8 cellular contexts compared by ENCODE assay signal in the genomic region with DNA sequence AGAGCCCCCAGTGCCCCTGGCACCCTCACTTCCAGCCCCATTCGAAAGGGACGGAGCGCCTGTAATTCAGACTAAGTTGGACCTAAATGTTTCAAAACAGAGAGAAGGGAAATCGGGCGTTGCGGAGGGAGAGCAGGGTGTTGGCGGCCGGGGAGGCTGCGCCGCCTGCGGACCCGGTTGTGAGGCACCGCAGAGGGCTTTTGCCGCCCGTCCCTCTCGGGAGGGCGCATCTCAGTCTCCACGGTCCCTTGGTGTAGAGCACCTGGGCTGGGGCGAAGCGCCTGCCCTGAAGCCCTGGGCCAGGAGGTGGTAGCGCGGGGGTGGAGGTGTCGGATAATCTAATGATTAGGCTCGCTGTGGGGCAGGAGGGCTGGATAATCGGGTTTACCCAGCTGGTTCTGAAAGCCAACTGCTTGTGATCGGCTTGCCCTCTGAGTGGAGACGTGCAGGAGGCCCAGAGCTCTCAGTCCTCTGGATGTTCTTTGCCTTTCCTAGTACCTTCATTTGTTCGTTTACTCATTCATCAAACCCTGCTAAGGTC. TPM values are rescaled to one million over a fixed set of nuclear protein-coding genes. Genes with fewer than 3 reads are reported as not detected.
DNase-seq lines count a peak whose midpoint lies in the region; ATAC-seq and TF ChIP-seq lines count a peak whose summit lies in the region.

No MANE protein-coding gene starts in this region.

- peaks cover 4 to 22% of the 10 kb centered on the region in 2 donors for H3K27me3 ChIP-seq in duodenal mucosa (ENCODE audit: control insufficient read depth in 1 of 2, insufficient read depth in 2 of 2, low read length in 2 of 2)

- peak overlapping the region; percentile 93 for H3K4me3 Mint-ChIP-seq in WTC11

- H3K36me3 ChIP-seq in duodenal mucosa (ENCODE audit: control insufficient read depth in 1 of 2, insufficient read depth in 2 of 2, low read length in 2 of 2) = no peaks in the 10 kb centered on the region

- peaks cover 17% of the 10 kb centered on the region for H3K4me1 Mint-ChIP-seq in WTC11

- peak overlapping the region; percentile 87 for H3K4me3 ChIP-seq in GM12875 (ENCODE audit: low read depth, low read length)
- peak overlapping the region; percentile 90 to 93 for H3K4me3 ChIP-seq in duodenal mucosa (ENCODE audit: low read depth in 1 of 2, low read length in 2 of 2)

- H3K9me3 Mint-ChIP-seq in WTC11 = no peaks in the 10 kb centered on the region

- H3K4me1 ChIP-seq in duodenal mucosa (ENCODE audit: control insufficient read depth in 1 of 2, insufficient read depth in 2 of 2, low read length in 2 of 2) = peaks cover 7 to 18% of the 10 kb centered on the region in 2 donors

- TF ChIP-seq CTCF in GM12875 (IDR thresholded peaks at IDR 0.05; ENCODE audit: borderline replicate concordance, insufficient read depth, low read depth, low read length) (no peak), WTC11 (IDR thresholded peaks at IDR 0.05) (no peak)

- CTCF ChIA-PET in WTC11 (lab: Charles Lee) = interaction anchor here (0.9 to 2.8 kb wide), 11 partner anchors 28 to 387 kb away, joined by 3 to 13 read pairs (median 3); a partner anchor contains a TSS

- DNase-seq in WTC11 (ENCODE audit: low spot score) (peak; percentile 15), lung microvascular endothelial cell (ENCODE audit: low read depth in 2 of 2) (peak; percentile 33 to 54), midbrain (lab: John Stamatoyannopoulos, UW) (no peak)
- peak; percentile 1 to 12 for DNase-seq in stimulated activated CD8-positive, alpha-beta memory T cell treated with anti-CD3 and anti-CD28 coated beads, Interleukin-15, amount 100 ng/mL, for 4 hours (ENCODE audit: low read depth in 2 of 2)

- H3K9me3 ChIP-seq in duodenal mucosa (ENCODE audit: control insufficient read depth in 1 of 2, low read length in 2 of 2) = no peaks in the 10 kb centered on the region

- H3K27ac Mint-ChIP-seq in WTC11 = peak overlapping the region; percentile 74; the same call in 1 of the 2 replicates

- H3K27ac ChIP-seq in duodenal mucosa (ENCODE audit: low read depth, low read length) = peak overlapping the region; percentile 92

- peak overlapping the region; percentile 87 to 92 for H3K9ac ChIP-seq in duodenal mucosa (ENCODE audit: low read depth in 1 of 2, low read length in 2 of 2)

- ATAC-seq in HG03354 (IDR thresholded peaks at IDR 0.05; ENCODE audit: poor library complexity, severe bottlenecking, unreplicated experiment) (peak; percentile 7), WTC11 (no peak), GM18520 (IDR thresholded peaks at IDR 0.05; ENCODE audit: unreplicated experiment) (no peak)

- POLR2A ChIA-PET in WTC11 (lab: Charles Lee) = interaction anchor here (1.1 to 2.1 kb wide), 3 partner anchors 10 to 295 kb away, joined by 3 to 8 read pairs (median 3); a partner anchor contains a TSS

- no peaks in the 10 kb centered on the region for H3K36me3 Mint-ChIP-seq in WTC11

- peaks cover 35% of the 10 kb centered on the region for H3K27me3 Mint-ChIP-seq in WTC11 (ENCODE audit: low read depth)

TF ChIP-seq in WTC11, 78 proteins besides CTCF, POLR2A, EP300 and RAD21:
- TF ChIP-seq, protein P1, sequence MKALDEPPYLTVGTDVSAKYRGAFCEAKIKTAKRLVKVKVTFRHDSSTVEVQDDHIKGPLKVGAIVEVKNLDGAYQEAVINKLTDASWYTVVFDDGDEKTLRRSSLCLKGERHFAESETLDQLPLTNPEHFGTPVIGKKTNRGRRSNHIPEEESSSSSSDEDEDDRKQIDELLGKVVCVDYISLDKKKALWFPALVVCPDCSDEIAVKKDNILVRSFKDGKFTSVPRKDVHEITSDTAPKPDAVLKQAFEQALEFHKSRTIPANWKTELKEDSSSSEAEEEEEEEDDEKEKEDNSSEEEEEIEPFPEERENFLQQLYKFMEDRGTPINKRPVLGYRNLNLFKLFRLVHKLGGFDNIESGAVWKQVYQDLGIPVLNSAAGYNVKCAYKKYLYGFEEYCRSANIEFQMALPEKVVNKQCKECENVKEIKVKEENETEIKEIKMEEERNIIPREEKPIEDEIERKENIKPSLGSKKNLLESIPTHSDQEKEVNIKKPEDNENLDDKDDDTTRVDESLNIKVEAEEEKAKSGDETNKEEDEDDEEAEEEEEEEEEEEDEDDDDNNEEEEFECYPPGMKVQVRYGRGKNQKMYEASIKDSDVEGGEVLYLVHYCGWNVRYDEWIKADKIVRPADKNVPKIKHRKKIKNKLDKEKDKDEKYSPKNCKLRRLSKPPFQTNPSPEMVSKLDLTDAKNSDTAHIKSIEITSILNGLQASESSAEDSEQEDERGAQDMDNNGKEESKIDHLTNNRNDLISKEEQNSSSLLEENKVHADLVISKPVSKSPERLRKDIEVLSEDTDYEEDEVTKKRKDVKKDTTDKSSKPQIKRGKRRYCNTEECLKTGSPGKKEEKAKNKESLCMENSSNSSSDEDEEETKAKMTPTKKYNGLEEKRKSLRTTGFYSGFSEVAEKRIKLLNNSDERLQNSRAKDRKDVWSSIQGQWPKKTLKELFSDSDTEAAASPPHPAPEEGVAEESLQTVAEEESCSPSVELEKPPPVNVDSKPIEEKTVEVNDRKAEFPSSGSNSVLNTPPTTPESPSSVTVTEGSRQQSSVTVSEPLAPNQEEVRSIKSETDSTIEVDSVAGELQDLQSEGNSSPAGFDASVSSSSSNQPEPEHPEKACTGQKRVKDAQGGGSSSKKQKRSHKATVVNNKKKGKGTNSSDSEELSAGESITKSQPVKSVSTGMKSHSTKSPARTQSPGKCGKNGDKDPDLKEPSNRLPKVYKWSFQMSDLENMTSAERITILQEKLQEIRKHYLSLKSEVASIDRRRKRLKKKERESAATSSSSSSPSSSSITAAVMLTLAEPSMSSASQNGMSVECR (CRISPR knock-in tag; IDR thresholded peaks at IDR 0.05; ENCODE audit: borderline replicate concordance) = no peak
- TF ChIP-seq TCF7 (CRISPR knock-in tag; IDR thresholded peaks at IDR 0.05; ENCODE audit: low read depth) = no peak
- no peak for TF ChIP-seq NR2C2 (CRISPR knock-in tag; IDR thresholded peaks at IDR 0.05)
- TF ChIP-seq ZNF317 (CRISPR knock-in tag; IDR thresholded peaks at IDR 0.05; ENCODE audit: borderline replicate concordance, low read depth) = no peak
- TF ChIP-seq, protein P2, sequence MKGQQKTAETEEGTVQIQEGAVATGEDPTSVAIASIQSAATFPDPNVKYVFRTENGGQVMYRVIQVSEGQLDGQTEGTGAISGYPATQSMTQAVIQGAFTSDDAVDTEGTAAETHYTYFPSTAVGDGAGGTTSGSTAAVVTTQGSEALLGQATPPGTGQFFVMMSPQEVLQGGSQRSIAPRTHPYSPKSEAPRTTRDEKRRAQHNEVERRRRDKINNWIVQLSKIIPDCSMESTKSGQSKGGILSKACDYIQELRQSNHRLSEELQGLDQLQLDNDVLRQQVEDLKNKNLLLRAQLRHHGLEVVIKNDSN (CRISPR knock-in tag; IDR thresholded peaks at IDR 0.05) = no peak
- TF ChIP-seq ZNF232 (CRISPR knock-in tag; IDR thresholded peaks at IDR 0.05) = no peak
- TF ChIP-seq, protein P3, sequence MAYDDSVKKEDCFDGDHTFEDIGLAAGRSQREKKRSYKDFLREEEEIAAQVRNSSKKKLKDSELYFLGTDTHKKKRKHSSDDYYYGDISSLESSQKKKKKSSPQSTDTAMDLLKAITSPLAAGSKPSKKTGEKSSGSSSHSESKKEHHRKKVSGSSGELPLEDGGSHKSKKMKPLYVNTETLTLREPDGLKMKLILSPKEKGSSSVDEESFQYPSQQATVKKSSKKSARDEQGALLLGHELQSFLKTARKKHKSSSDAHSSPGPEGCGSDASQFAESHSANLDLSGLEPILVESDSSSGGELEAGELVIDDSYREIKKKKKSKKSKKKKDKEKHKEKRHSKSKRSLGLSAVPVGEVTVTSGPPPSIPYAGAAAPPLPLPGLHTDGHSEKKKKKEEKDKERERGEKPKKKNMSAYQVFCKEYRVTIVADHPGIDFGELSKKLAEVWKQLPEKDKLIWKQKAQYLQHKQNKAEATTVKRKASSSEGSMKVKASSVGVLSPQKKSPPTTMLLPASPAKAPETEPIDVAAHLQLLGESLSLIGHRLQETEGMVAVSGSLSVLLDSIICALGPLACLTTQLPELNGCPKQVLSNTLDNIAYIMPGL (CRISPR knock-in tag; IDR thresholded peaks at IDR 0.05) = 0 out of 2 replicates have a peak, but pooled peaks have one; percentile 16

RNA-seq across cellular contexts. Expression of a gene that starts 0.9 kb away (rescaled TPM):
- 21.7 to 30.4 TPM (median 30.4 TPM) in 3 replicates for total RNA-seq in WTC11 (2021)
- 23.0 and 25.7 TPM in 2 replicates for total RNA-seq in lung microvascular endothelial cell
